Comparison of ENCODE assay signal across 8 cellular contexts in the genomic region with DNA sequence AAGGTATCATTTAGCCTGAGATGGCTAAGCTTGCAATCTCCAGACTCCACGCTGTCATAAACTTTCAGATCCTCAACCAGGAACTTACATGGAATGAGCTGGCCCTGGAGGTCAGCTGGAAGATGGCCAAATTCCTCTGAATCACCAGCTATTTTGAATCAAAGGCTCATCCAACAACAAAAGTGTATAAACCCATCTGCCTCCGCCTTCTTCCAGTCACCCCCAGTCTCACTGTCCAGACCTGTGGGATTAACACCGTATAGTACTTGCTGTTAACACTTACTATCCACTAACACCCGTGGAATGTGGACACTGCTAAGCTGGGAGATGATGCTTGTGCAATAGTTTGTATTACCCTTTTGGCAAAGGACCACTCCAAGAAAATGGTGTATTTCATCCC. TPM values are rescaled to one million over a fixed set of nuclear protein-coding genes. Genes with fewer than 3 reads are reported as not detected.
DNase-seq lines count a peak whose midpoint lies in the region; TF ChIP-seq lines count a peak whose summit lies in the region.

No MANE protein-coding gene starts in this region.

- peaks cover 7% of the 10 kb centered on the region for H3K27me3 Mint-ChIP-seq in glutamatergic neuron (ENCODE audit: unreplicated experiment)

- no peaks in the 10 kb centered on the region for H3K9me3 ChIP-seq in adipocyte (ENCODE audit: control insufficient read depth, low read length)

- H3K27me3 ChIP-seq in adipocyte (replicated peaks; ENCODE audit: control insufficient read depth, insufficient read depth, low read length) = no peaks in the 10 kb centered on the region
- H3K27me3 ChIP-seq in kidney epithelial cell (ENCODE audit: control insufficient read depth, insufficient read depth, low read length) = no peaks in the 10 kb centered on the region

- CTCF ChIA-PET in AG04449 (lab: Yijun Ruan, JAX) = interaction anchor here (1.0 to 1.4 kb wide), 3 partner anchors 12 to 58 kb away, joined by 3 to 5 read pairs (median 3); no protein-coding TSS in a partner anchor

- peaks cover 17% of the 10 kb centered on the region for H3K9me3 Mint-ChIP-seq in glutamatergic neuron (ENCODE audit: unreplicated experiment)

- no peak for TF ChIP-seq CTCF in AG04449 (IDR thresholded peaks at IDR 0.05; ENCODE audit: insufficient read depth, low read length, missing control alignments)
- TF ChIP-seq CTCF in kidney epithelial cell (IDR thresholded peaks at IDR 0.05; ENCODE audit: insufficient read depth, low read length, poor library complexity, severe bottlenecking) = no peak
- TF ChIP-seq CTCF in glutamatergic neuron (IDR thresholded peaks at IDR 0.05; ENCODE audit: partially characterized antibody, unreplicated experiment) = no peak

- H3K4me3 Mint-ChIP-seq in glutamatergic neuron (ENCODE audit: unreplicated experiment) = no peak overlapping the region

- H3K36me3 Mint-ChIP-seq in glutamatergic neuron (ENCODE audit: unreplicated experiment) = no peaks in the 10 kb centered on the region

- no peak overlapping the region for H3K27ac Mint-ChIP-seq in glutamatergic neuron (ENCODE audit: unreplicated experiment)

- POLR2A ChIA-PET in AG04449 (lab: Yijun Ruan, JAX) = interaction anchor here (0.8 to 1.6 kb wide), 3 partner anchors 12 to 61 kb away, joined by 3 to 10 read pairs (median 4); no protein-coding TSS in a partner anchor

- H3K4me3 ChIP-seq in AG04449 (ENCODE audit: low read depth, low read length) = peak overlapping the region; percentile 35
- peak overlapping the region; percentile 93 for H3K4me3 ChIP-seq in adipocyte (ENCODE audit: low read length)
- no peak overlapping the region for H3K4me3 ChIP-seq in kidney epithelial cell (ENCODE audit: low read depth, low read length)

- peak; percentile 89 for DNase-seq in AG04449 (ENCODE audit: low read depth, low spot score)
- DNase-seq in HPDE6-E6E7 (ENCODE audit: extremely low spot score) = peak; percentile 86
- DNase-seq in adipocyte (ENCODE audit: low read depth) = peak; percentile 78
- DNase-seq in kidney epithelial cell (ENCODE audit: low read depth) = peak; percentile 80
- no peak for DNase-seq in midbrain (lab: John Stamatoyannopoulos, UW)
- DNase-seq in glutamatergic neuron = no peak
- no peak for DNase-seq in mesenteric fat pad (ENCODE audit: low spot score)
- DNase-seq in GM19240 (ENCODE audit: insufficient read length, low spot score) = no peak

- H3K4me1 Mint-ChIP-seq in glutamatergic neuron (ENCODE audit: low read depth, unreplicated experiment) = peaks cover 9% of the 10 kb centered on the region

- H3K36me3 ChIP-seq in adipocyte (ENCODE audit: control insufficient read depth, insufficient read depth, low read length, severe bottlenecking) (no peaks in the 10 kb centered on the region), kidney epithelial cell (ENCODE audit: control insufficient read depth, insufficient read depth, low read length) (no peaks in the 10 kb centered on the region)

- peak overlapping the region; percentile 91 for H3K9ac ChIP-seq in adipocyte (ENCODE audit: low read length)

- peaks cover 34% of the 10 kb centered on the region for H3K4me1 ChIP-seq in adipocyte (ENCODE audit: control insufficient read depth, insufficient read depth, low read length)

RNA-seq across cellular contexts. Expression of gene LCMT1, which starts 1.9 kb away (rescaled TPM):
- total RNA-seq in kidney epithelial cell = 55.2 and 69.6 TPM in 2 replicates
- 67.6 TPM for total RNA-seq in glutamatergic neuron (ENCODE audit: unreplicated experiment)
- total RNA-seq in mesenteric fat pad = 27.7 TPM

Comparison
In these comparisons a context has a peak if more than half of its experiments do, and no peak if none do; other contexts are left out.
1. DNase-seq: peak in AG04449 (single experiment), HPDE6-E6E7 (single experiment), adipocyte (single experiment) and kidney epithelial cell (single experiment); none in midbrain (single experiment), glutamatergic neuron (single experiment), mesenteric fat pad (single experiment) and GM19240 (single experiment).